8 cellular contexts compared by ENCODE assay signal in genomic region chr19:10517361-10517759, GRCh38. TPM values are rescaled to one million over a fixed set of nuclear protein-coding genes. Genes with fewer than 3 reads are reported as not detected.
DNase-seq lines count a peak whose midpoint lies in the region; ATAC-seq and TF ChIP-seq lines count a peak whose summit lies in the region.

A gene with protein sequence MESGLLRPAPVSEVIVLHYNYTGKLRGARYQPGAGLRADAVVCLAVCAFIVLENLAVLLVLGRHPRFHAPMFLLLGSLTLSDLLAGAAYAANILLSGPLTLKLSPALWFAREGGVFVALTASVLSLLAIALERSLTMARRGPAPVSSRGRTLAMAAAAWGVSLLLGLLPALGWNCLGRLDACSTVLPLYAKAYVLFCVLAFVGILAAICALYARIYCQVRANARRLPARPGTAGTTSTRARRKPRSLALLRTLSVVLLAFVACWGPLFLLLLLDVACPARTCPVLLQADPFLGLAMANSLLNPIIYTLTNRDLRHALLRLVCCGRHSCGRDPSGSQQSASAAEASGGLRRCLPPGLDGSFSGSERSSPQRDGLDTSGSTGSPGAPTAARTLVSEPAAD (minus strand): TSS chr19:10517447. CDS start chr19:10515011, 2,436 bp downstream.

- peak within 1 kb of the TSS; percentile 93 for H3K56ac ChIP-seq in mesendoderm (ENCODE audit: low read length)

- H3K4me1 ChIP-seq in colonic mucosa (no peaks in the 10 kb centered on the region), mesendoderm (ENCODE audit: control insufficient read depth, low read depth, low read length) (peaks cover 3% of the 10 kb centered on the region)

- H2AK5ac ChIP-seq in mesendoderm (ENCODE audit: low read length): no peak within 1 kb of the TSS

- H3K4me2 ChIP-seq in mesendoderm (ENCODE audit: low read length): peak within 1 kb of the TSS; percentile 45

- H3K9ac ChIP-seq in colonic mucosa (ENCODE audit: low read depth in 2 of 2, low read length in 2 of 2) (peak within 1 kb of the TSS in 1 of 2 donors; percentile 26), mesendoderm (ENCODE audit: low read length) (peak within 1 kb of the TSS; percentile 83)

- intact Hi-C loops in colonic mucosa (cut with DNase I): no loop called here

- H3K4me3 ChIP-seq in colonic mucosa (peak within 1 kb of the TSS; percentile 11), mesendoderm (ENCODE audit: low read length) (peak within 1 kb of the TSS; percentile 73)

- no peak within 1 kb of the TSS for H2BK120ac ChIP-seq in mesendoderm (ENCODE audit: low read depth, low read length)

- no peaks in the 10 kb centered on the region for H3K79me1 ChIP-seq in mesendoderm (ENCODE audit: low read length)

- H4K5ac ChIP-seq in mesendoderm (ENCODE audit: low read length): no peak within 1 kb of the TSS

- DNase-seq in NCI-H2227 (lab: John Stamatoyannopoulos, UW; ENCODE audit: unreplicated experiment) (peak; percentile 66), NCI-H2227 treated with DMSO at 0.1 percent for 48 hours (lab: John Stamatoyannopoulos, UW) (no peak), NCI-H748 (lab: John Stamatoyannopoulos, UW; ENCODE audit: unreplicated experiment) (peak; percentile 68), colonic mucosa (no peak), mesendoderm (peak; percentile 58), kidney tubule cell (ENCODE audit: low spot score) (no peak), GM19238 (ENCODE audit: insufficient read length, low spot score) (no peak)

- H2BK5ac ChIP-seq in mesendoderm (ENCODE audit: low read length): no peak within 1 kb of the TSS

- H3K18ac ChIP-seq in mesendoderm (ENCODE audit: low read length): peak within 1 kb of the TSS; percentile 12

- H3K36me3 ChIP-seq in colonic mucosa (no peaks in the 10 kb centered on the region), mesendoderm (ENCODE audit: control insufficient read depth, insufficient read depth, low read length) (no peaks in the 10 kb centered on the region)

- H2BK15ac ChIP-seq in mesendoderm (replicated peaks; ENCODE audit: low read depth): no peak within 1 kb of the TSS

- H4K8ac ChIP-seq in mesendoderm (ENCODE audit: low read depth, low read length): no peak within 1 kb of the TSS

- WGBS in mesendoderm (ENCODE audit: extremely low coverage, insufficient coverage, low lambda C conversion rate): no CpG with 5 or more reads among the region's 39 CpGs

- TF ChIP-seq CTCF in colonic mucosa (IDR thresholded peaks at IDR 0.05): no peak

- no peak for ATAC-seq in HG03520 (IDR thresholded peaks at IDR 0.05; ENCODE audit: unreplicated experiment)

- H3K4ac ChIP-seq in mesendoderm (ENCODE audit: low read depth, low read length): no peak within 1 kb of the TSS

- H3K27me3 ChIP-seq in colonic mucosa (peaks cover 74% of the 10 kb centered on the region), mesendoderm (ENCODE audit: insufficient read depth, low read length, poor library complexity) (no peaks in the 10 kb centered on the region)

- no peaks in the 10 kb centered on the region for H3K79me2 ChIP-seq in mesendoderm (ENCODE audit: control insufficient read depth, insufficient read depth, low read length)

- H3K9me3 ChIP-seq in colonic mucosa: no peaks in the 10 kb centered on the region

- H3K27ac ChIP-seq in colonic mucosa (no peak within 1 kb of the TSS), mesendoderm (ENCODE audit: low read depth, low read length) (no peak within 1 kb of the TSS)

- H3K23ac ChIP-seq in mesendoderm (ENCODE audit: low read length): no peak within 1 kb of the TSS

RNA-seq across cellular contexts. Expression of the gene that starts here (rescaled TPM):
- total RNA-seq in colonic mucosa: not detected
- polyA plus RNA-seq in mesendoderm (2013, experiment 1 of 2): 2.4 TPM
- polyA plus RNA-seq in mesendoderm (2013, experiment 2 of 2): 2.4 TPM

Comparison
In these comparisons a context has a peak if more than half of its experiments do, and no peak if none do; other contexts are left out.
1. DNase-seq: peak in NCI-H2227 (single experiment), NCI-H748 (single experiment) and mesendoderm (single experiment); none in NCI-H2227 treated with DMSO at 0.1 percent for 48 hours (single experiment), colonic mucosa (single experiment), kidney tubule cell (single experiment) and GM19238 (single experiment).